9 cellular contexts compared by ENCODE assay signal in the genomic region with DNA sequence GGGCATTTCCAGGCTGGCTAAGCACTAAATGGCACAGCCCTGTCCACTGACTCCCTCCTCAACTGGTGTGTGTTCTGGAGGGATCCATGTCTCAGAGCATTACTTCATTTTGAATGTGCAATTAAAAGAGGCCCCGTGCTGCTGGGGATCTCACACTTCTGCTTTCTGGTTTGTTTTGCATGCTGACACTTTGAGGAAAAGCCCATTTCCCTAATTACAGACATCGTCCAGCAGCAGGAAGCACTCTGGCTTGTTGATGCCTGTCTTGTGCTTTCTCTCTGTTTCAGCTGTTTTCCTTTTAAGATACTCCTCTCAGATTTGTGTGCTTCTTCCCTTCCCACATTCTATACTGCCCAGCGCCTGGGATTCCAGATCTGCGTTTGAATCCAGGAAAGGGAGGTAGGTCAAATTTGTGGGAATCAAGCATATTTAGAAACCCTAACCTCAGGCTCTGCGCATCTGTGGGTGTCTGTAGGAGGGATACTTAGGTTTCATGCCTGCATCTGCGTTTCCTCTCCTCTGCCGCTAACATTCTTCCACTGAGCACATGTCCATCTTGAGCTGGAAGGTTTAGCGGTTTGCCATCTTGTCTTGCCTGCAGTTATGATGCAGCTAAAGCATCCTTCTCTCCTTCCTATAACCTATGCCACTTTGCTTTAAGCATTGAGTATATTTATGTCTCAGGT. TPM values are rescaled to one million over a fixed set of nuclear protein-coding genes. Genes with fewer than 3 reads are reported as not detected.
DNase-seq lines count a peak whose midpoint lies in the region; ATAC-seq and TF ChIP-seq lines count a peak whose summit lies in the region.
"Had no signal": no experiment of that assay in that cellular context is flagged by ENCODE, and none has a peak within 500 bp of the region (broad histone marks: within the 10 kb centered on the region; RNA-seq: fewer than 3 reads in every experiment).

No MANE protein-coding gene starts in this region.

- no peaks in the 10 kb centered on the region for H3K4me1 Mint-ChIP-seq in HFFc6 (ENCODE audit: low read depth)

- H3K36me3 ChIP-seq in right atrium auricular region, result no peaks in the 10 kb centered on the region

- H3K4me3 Mint-ChIP-seq in HFFc6, result no peak overlapping the region

- H3K27me3 ChIP-seq in right atrium auricular region, result no peaks in the 10 kb centered on the region

- ATAC-seq in GM18511 (IDR thresholded peaks at IDR 0.05; ENCODE audit: unreplicated experiment) (peak; percentile 62), GM21786 (IDR thresholded peaks at IDR 0.05; ENCODE audit: unreplicated experiment) (peak; percentile 49), SK-N-SH treated with all-trans-retinoic acid at 6 μM for 48 hours (no peak)

- in situ Hi-C loops in KBM-7 (cut with MboI; ENCODE audit: low pct_unique_long_range_greater_than_20kb, low sequenced_read_pairs), result no loop called here

- H3K36me3 Mint-ChIP-seq in HFFc6 (ENCODE audit: low read depth), result no peaks in the 10 kb centered on the region

- DNase-seq in KBM-7 (peak; percentile 94), right atrium auricular region (ENCODE audit: low spot score) (peak; percentile 58), cerebellar nuclear complex (lab: John Stamatoyannopoulos, UW) (no peak), NCI-H1436 (lab: John Stamatoyannopoulos, UW) (no peak), HFFc6 (no peak)

- H3K27me3 Mint-ChIP-seq in HFFc6 (ENCODE audit: insufficient read depth), result peaks cover 5% of the 10 kb centered on the region

- H3K4me1 ChIP-seq in right atrium auricular region, result no peaks in the 10 kb centered on the region

- H3K27ac Mint-ChIP-seq in HFFc6, result no peak overlapping the region

- no peaks in the 10 kb centered on the region for H3K9me3 ChIP-seq in right atrium auricular region

- no peak overlapping the region for H3K27ac ChIP-seq in right atrium auricular region

- H3K4me3 ChIP-seq in right atrium auricular region, result no peak overlapping the region

- H3K9me3 Mint-ChIP-seq in HFFc6, result peaks cover 4% of the 10 kb centered on the region; the same call in 1 of the 2 replicates

- no peak for TF ChIP-seq CTCF in right atrium auricular region (IDR thresholded peaks at IDR 0.05)
- no peak for TF ChIP-seq CTCF in HFFc6 (IDR thresholded peaks at IDR 0.05)

TF ChIP-seq in SK-N-SH treated with all-trans-retinoic acid at 6 μM for 48 hours, 23 proteins besides CTCF, POLR2A, EP300 and RAD21:
- no peak for TF ChIP-seq ZNF565 (CRISPR knock-in tag; conservative IDR thresholded peaks at IDR 0.05; ENCODE audit: low read depth)
- TF ChIP-seq, protein P1, sequence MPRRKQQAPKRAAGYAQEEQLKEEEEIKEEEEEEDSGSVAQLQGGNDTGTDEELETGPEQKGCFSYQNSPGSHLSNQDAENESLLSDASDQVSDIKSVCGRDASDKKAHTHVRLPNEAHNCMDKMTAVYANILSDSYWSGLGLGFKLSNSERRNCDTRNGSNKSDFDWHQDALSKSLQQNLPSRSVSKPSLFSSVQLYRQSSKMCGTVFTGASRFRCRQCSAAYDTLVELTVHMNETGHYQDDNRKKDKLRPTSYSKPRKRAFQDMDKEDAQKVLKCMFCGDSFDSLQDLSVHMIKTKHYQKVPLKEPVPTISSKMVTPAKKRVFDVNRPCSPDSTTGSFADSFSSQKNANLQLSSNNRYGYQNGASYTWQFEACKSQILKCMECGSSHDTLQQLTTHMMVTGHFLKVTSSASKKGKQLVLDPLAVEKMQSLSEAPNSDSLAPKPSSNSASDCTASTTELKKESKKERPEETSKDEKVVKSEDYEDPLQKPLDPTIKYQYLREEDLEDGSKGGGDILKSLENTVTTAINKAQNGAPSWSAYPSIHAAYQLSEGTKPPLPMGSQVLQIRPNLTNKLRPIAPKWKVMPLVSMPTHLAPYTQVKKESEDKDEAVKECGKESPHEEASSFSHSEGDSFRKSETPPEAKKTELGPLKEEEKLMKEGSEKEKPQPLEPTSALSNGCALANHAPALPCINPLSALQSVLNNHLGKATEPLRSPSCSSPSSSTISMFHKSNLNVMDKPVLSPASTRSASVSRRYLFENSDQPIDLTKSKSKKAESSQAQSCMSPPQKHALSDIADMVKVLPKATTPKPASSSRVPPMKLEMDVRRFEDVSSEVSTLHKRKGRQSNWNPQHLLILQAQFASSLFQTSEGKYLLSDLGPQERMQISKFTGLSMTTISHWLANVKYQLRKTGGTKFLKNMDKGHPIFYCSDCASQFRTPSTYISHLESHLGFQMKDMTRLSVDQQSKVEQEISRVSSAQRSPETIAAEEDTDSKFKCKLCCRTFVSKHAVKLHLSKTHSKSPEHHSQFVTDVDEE (CRISPR knock-in tag; IDR thresholded peaks at IDR 0.05), result no peak
- no peak for TF ChIP-seq SNAI2 (CRISPR knock-in tag; IDR thresholded peaks at IDR 0.05)
- TF ChIP-seq, protein P2, sequence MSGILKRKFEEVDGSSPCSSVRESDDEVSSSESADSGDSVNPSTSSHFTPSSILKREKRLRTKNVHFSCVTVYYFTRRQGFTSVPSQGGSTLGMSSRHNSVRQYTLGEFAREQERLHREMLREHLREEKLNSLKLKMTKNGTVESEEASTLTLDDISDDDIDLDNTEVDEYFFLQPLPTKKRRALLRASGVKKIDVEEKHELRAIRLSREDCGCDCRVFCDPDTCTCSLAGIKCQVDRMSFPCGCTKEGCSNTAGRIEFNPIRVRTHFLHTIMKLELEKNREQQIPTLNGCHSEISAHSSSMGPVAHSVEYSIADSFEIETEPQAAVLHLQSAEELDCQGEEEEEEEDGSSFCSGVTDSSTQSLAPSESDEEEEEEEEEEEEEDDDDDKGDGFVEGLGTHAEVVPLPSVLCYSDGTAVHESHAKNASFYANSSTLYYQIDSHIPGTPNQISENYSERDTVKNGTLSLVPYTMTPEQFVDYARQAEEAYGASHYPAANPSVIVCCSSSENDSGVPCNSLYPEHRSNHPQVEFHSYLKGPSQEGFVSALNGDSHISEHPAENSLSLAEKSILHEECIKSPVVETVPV (CRISPR knock-in tag; IDR thresholded peaks at IDR 0.05), result no peak
- TF ChIP-seq ESRRG (CRISPR knock-in tag; IDR thresholded peaks at IDR 0.05), result no peak
- TF ChIP-seq, protein P3, sequence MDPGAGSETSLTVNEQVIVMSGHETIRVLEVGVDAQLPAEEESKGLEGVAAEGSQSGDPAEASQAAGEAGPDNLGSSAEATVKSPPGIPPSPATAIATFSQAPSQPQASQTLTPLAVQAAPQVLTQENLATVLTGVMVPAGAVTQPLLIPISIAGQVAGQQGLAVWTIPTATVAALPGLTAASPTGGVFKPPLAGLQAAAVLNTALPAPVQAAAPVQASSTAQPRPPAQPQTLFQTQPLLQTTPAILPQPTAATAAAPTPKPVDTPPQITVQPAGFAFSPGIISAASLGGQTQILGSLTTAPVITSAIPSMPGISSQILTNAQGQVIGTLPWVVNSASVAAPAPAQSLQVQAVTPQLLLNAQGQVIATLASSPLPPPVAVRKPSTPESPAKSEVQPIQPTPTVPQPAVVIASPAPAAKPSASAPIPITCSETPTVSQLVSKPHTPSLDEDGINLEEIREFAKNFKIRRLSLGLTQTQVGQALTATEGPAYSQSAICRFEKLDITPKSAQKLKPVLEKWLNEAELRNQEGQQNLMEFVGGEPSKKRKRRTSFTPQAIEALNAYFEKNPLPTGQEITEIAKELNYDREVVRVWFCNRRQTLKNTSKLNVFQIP (CRISPR knock-in tag; IDR thresholded peaks at IDR 0.05; ENCODE audit: borderline replicate concordance, low read depth), result no peak
- TF ChIP-seq ARNTL (CRISPR knock-in tag; IDR thresholded peaks at IDR 0.05; ENCODE audit: borderline replicate concordance, low read depth), result no peak
- no peak for TF ChIP-seq GLIS3 (CRISPR knock-in tag; IDR thresholded peaks at IDR 0.05)
- TF ChIP-seq, protein P4, sequence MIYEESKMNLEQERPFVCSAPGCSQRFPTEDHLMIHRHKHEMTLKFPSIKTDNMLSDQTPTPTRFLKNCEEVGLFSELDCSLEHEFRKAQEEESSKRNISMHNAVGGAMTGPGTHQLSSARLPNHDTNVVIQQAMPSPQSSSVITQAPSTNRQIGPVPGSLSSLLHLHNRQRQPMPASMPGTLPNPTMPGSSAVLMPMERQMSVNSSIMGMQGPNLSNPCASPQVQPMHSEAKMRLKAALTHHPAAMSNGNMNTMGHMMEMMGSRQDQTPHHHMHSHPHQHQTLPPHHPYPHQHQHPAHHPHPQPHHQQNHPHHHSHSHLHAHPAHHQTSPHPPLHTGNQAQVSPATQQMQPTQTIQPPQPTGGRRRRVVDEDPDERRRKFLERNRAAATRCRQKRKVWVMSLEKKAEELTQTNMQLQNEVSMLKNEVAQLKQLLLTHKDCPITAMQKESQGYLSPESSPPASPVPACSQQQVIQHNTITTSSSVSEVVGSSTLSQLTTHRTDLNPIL (CRISPR knock-in tag; IDR thresholded peaks at IDR 0.05; ENCODE audit: low read depth), result no peak
- TF ChIP-seq ISL1 (CRISPR knock-in tag; IDR thresholded peaks at IDR 0.05), result no peak
- no peak for TF ChIP-seq ZFP3 (CRISPR knock-in tag; IDR thresholded peaks at IDR 0.05)
- TF ChIP-seq, protein P5, sequence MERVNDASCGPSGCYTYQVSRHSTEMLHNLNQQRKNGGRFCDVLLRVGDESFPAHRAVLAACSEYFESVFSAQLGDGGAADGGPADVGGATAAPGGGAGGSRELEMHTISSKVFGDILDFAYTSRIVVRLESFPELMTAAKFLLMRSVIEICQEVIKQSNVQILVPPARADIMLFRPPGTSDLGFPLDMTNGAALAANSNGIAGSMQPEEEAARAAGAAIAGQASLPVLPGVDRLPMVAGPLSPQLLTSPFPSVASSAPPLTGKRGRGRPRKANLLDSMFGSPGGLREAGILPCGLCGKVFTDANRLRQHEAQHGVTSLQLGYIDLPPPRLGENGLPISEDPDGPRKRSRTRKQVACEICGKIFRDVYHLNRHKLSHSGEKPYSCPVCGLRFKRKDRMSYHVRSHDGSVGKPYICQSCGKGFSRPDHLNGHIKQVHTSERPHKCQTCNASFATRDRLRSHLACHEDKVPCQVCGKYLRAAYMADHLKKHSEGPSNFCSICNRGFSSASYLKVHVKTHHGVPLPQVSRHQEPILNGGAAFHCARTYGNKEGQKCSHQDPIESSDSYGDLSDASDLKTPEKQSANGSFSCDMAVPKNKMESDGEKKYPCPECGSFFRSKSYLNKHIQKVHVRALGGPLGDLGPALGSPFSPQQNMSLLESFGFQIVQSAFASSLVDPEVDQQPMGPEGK (CRISPR knock-in tag; IDR thresholded peaks at IDR 0.05; ENCODE audit: borderline replicate concordance), result no peak
- no peak for TF ChIP-seq CSDC2 (CRISPR knock-in tag; IDR thresholded peaks at IDR 0.05)
- no peak for TF ChIP-seq RARB (CRISPR knock-in tag; IDR thresholded peaks at IDR 0.05)
- no peak for TF ChIP-seq ZNF8 (CRISPR knock-in tag; IDR thresholded peaks at IDR 0.05)
- TF ChIP-seq TOX (CRISPR knock-in tag; IDR thresholded peaks at IDR 0.05; ENCODE audit: borderline replicate concordance), result no peak
- no peak for TF ChIP-seq ZNF70 (CRISPR knock-in tag; IDR thresholded peaks at IDR 0.05)
- TF ChIP-seq TCF4 (CRISPR knock-in tag; IDR thresholded peaks at IDR 0.05; ENCODE audit: borderline replicate concordance), result no peak

RNA-seq across cellular contexts. Expression of a gene that starts 25.7 kb away (rescaled TPM):
- total RNA-seq in right atrium auricular region, result 1 to 10 TPM; 3.4 to 6.3 TPM
- not detected for total RNA-seq in HFFc6 (2021; fragmentation: NEBNext Ultra II Directional; extraction: Animal tissue kit (Norgen Biotek cat#: 25700))
- total RNA-seq: RPMI7951 had no signal

Comparison
In these comparisons a context has a peak if more than half of its experiments do, and no peak if none do; other contexts are left out.
1. DNase-seq: peak in KBM-7 (single experiment) and right atrium auricular region (single experiment); none in cerebellar nuclear complex (0 of 2), NCI-H1436 (single experiment) and HFFc6 (single experiment).
2. RNA of a gene that starts 25.7 kb away (total RNA-seq): 3.4 to 6.3 TPM in right atrium auricular region; not detected in HFFc6; every median in the first group is over 4 times any median in the second.